In genomic region chr2:26608557-26608956, GRCh38 we compare ENCODE assay signal across 2 cellular contexts.
TF ChIP-seq lines count a peak whose summit lies in the region.

No MANE protein-coding gene starts in this region.

TF ChIP-seq in A549, 52 proteins besides CTCF, POLR2A, EP300 and RAD21 (continued from another document):
- TF ChIP-seq CHD4 (IDR thresholded peaks at IDR 0.05; ENCODE audit: borderline replicate concordance) (no peak), ESRRA (IDR thresholded peaks at IDR 0.05; ENCODE audit: borderline replicate concordance, low read length) (no peak), KDM1A (IDR thresholded peaks at IDR 0.05; ENCODE audit: low read depth) (no peak)
- TF ChIP-seq, protein P1, sequence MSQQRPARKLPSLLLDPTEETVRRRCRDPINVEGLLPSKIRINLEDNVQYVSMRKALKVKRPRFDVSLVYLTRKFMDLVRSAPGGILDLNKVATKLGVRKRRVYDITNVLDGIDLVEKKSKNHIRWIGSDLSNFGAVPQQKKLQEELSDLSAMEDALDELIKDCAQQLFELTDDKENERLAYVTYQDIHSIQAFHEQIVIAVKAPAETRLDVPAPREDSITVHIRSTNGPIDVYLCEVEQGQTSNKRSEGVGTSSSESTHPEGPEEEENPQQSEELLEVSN (IDR thresholded peaks at IDR 0.05; ENCODE audit: borderline replicate concordance, low read depth), result no peak

TF ChIP-seq in IMR-90, 13 proteins besides CTCF, POLR2A, EP300 and RAD21 (continued from another document):
- TF ChIP-seq SMC3 (IDR thresholded peaks at IDR 0.05; ENCODE audit: low read depth, low read length) (no peak), CEBPB (IDR thresholded peaks at IDR 0.05; ENCODE audit: low read depth, low read length) (no peak), BHLHE40 (IDR thresholded peaks at IDR 0.05; ENCODE audit: low read depth, low read length) (no peak), MAFK (IDR thresholded peaks at IDR 0.05; ENCODE audit: low read depth, low read length) (no peak), FOS (IDR thresholded peaks at IDR 0.05; ENCODE audit: low read depth, low read length) (no peak), NFE2L2 (IDR thresholded peaks at IDR 0.05; ENCODE audit: low read depth, low read length) (no peak)
- TF ChIP-seq, protein P2, sequence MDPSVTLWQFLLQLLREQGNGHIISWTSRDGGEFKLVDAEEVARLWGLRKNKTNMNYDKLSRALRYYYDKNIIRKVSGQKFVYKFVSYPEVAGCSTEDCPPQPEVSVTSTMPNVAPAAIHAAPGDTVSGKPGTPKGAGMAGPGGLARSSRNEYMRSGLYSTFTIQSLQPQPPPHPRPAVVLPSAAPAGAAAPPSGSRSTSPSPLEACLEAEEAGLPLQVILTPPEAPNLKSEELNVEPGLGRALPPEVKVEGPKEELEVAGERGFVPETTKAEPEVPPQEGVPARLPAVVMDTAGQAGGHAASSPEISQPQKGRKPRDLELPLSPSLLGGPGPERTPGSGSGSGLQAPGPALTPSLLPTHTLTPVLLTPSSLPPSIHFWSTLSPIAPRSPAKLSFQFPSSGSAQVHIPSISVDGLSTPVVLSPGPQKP (IDR thresholded peaks at IDR 0.05; ENCODE audit: borderline replicate concordance, low read depth, low read length), result no peak
